8 cellular contexts compared by ENCODE assay signal in the genomic region with DNA sequence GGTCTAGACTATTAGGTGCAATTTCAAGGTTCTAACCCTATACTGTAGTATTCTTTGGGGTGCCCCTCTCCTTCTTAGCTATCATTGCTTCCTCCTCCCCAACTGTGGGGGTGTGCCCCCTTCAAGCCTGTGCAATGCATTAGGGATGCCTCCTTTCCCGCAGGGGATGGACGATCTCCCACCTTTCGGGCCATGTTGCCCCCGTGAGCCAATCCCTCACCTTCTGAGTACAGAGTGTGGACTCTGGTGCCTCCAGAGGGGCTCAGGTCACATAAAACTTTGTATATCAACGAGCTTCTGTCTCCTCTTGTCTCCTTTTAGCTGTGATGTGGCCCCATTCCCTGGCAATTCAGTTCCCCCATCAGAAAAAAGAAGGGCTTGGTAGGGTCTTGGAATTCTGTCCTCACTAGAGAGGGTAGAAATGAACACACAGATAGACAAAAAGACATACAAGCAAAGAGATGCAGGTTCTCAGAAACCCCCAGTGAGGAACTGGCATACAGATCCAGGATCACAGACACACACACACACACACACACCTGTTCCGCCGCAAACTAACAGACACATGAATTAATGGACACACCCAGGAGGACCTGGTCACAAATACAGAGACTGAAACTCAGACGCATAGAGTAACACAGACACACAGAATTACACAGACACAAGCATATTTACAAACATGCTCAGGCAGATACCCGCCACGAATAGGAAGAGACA. TPM values are rescaled to one million over a fixed set of nuclear protein-coding genes. Genes with fewer than 3 reads are reported as not detected.
DNase-seq lines count a peak whose midpoint lies in the region; ATAC-seq and TF ChIP-seq lines count a peak whose summit lies in the region.

No MANE protein-coding gene starts in this region.

- CTCF ChIA-PET in IMR-90 (lab: Yijun Ruan, JAX), result interaction anchor here (0.6 to 2.3 kb wide), 5 partner anchors 41 to 58 kb away, joined by 3 to 16 read pairs (median 6); a partner anchor contains a TSS

- H2AFZ ChIP-seq in IMR-90 (replicated peaks; ENCODE audit: low read length, poor library complexity), result peak overlapping the region; percentile 24

- 0 out of 2 replicates have a peak overlapping the region, but pooled peaks have one; percentile 5 for H2BK20ac ChIP-seq in IMR-90 (ENCODE audit: low read depth, low read length)

- dilution Hi-C loops in IMR-90 (cut with HindIII; ENCODE audit: low sequenced_read_pairs, unreplicated experiment), result no loop called here

- H3K36me3 ChIP-seq in IMR-90 (ENCODE audit: control insufficient read depth, insufficient read depth, low read length), result peaks cover 33% of the 10 kb centered on the region
- H3K36me3 ChIP-seq in iPS-20b (ENCODE audit: insufficient read depth, low read depth, low read length), result peaks cover 33% of the 10 kb centered on the region
- H3K36me3 ChIP-seq in stomach, result peaks cover 10 to 35% (median 32%) of the 10 kb centered on the region in 4 donors

- H3K27ac Mint-ChIP-seq in activated naive CD8-positive, alpha-beta T cell treated with anti-CD3 and anti-CD28 coated beads for 36 hours, result peak overlapping the region; percentile 100

- H3K56ac ChIP-seq in IMR-90 (ENCODE audit: extremely low read depth, insufficient read depth, low read length), result peak overlapping the region; percentile 64

- peak overlapping the region; percentile 22; the same call in 1 of the 3 replicates for H2BK15ac ChIP-seq in IMR-90 (ENCODE audit: low read depth, low read length)

- H4K91ac ChIP-seq in IMR-90 (ENCODE audit: insufficient read depth, low read depth, low read length), result peak overlapping the region; percentile 68

- peak overlapping the region; percentile 32; the same call in 1 of the 2 replicates for H3K18ac ChIP-seq in IMR-90 (ENCODE audit: low read depth, low read length)

- peak overlapping the region; percentile 80 for H3K14ac ChIP-seq in IMR-90 (replicated peaks; ENCODE audit: low read depth, low read length)

- peaks cover 3% of the 10 kb centered on the region for H3K4me1 ChIP-seq in IMR-90 (ENCODE audit: control insufficient read depth, insufficient read depth, low read length)
- H3K4me1 ChIP-seq in iPS-20b (ENCODE audit: insufficient read depth, low read length), result 0 out of 2 replicates have a peak, but pooled peaks cover 3% of the 10 kb centered on the region
- H3K4me1 ChIP-seq in stomach, result peaks cover 12 to 26% (median 22%) of the 10 kb centered on the region in 4 donors

- peak overlapping the region; percentile 71 for H4K5ac ChIP-seq in IMR-90 (ENCODE audit: low read depth, low read length)

- BruUV-seq in IMR-90 (replicated peaks; lab: Mats Ljungman, UMichigan), result TSS peak; percentile 77

- TF ChIP-seq POLR2A in IMR-90 (IDR thresholded peaks at IDR 0.05; ENCODE audit: low read depth, low read length) (no peak), stomach (IDR thresholded peaks at IDR 0.05) (no peak)

- in situ Hi-C loops in IMR-90 (cut with MboI; ENCODE audit: low sequenced_read_pairs), result loop anchor here (5.0 to 25.0 kb wide), 2 partner anchors 59 to 599 kb away; no protein-coding TSS in a partner anchor

- H3K27me3 ChIP-seq in IMR-90 (ENCODE audit: control insufficient read depth, insufficient read depth, low read length), result no peaks in the 10 kb centered on the region
- no peaks in the 10 kb centered on the region for H3K27me3 ChIP-seq in iPS-20b (ENCODE audit: insufficient read depth, low read length)
- H3K27me3 ChIP-seq in stomach, result no peaks in the 10 kb centered on the region

- H4K8ac ChIP-seq in IMR-90 (ENCODE audit: low read depth in 2 of 2, low read length in 2 of 2), result peak overlapping the region; percentile 48 to 91; a peak in 3 of 4 replicates

- no peaks in the 10 kb centered on the region for H3K9me3 ChIP-seq in IMR-90 (ENCODE audit: control insufficient read depth, insufficient read depth, low read length)
- no peaks in the 10 kb centered on the region for H3K9me3 ChIP-seq in iPS-20b (ENCODE audit: insufficient read depth, low read depth, low read length)
- no peaks in the 10 kb centered on the region for H3K9me3 ChIP-seq in stomach

- H3K9ac ChIP-seq in IMR-90 (ENCODE audit: low read depth, low read length) (peak overlapping the region; percentile 69), iPS-20b (ENCODE audit: low read depth, low read length) (peak overlapping the region; percentile 20; the same call in 1 of the 2 replicates)

- peak overlapping the region; percentile 94 for H3K4me3 Mint-ChIP-seq in activated naive CD8-positive, alpha-beta T cell treated with anti-CD3 and anti-CD28 coated beads for 36 hours

- no peak for TF ChIP-seq RAD21 in IMR-90 (IDR thresholded peaks at IDR 0.05; ENCODE audit: low read length)

- H3K4me1 Mint-ChIP-seq in activated naive CD8-positive, alpha-beta T cell treated with anti-CD3 and anti-CD28 coated beads for 36 hours, result peaks cover 32% of the 10 kb centered on the region

- ATAC-seq in IMR-90 (ENCODE audit: low read depth) (no peak), GM21515 (IDR thresholded peaks at IDR 0.05; ENCODE audit: unreplicated experiment) (no peak)

- H3K23ac ChIP-seq in IMR-90 (ENCODE audit: low read depth, low read length), result peak overlapping the region; percentile 92

- TF ChIP-seq CTCF in IMR-90 (conservative IDR thresholded peaks at IDR 0.05; ENCODE audit: low read depth, low read length), result no peak
- TF ChIP-seq CTCF in stomach (IDR thresholded peaks at IDR 0.05), result no peak
- TF ChIP-seq CTCF in GM20000 (IDR thresholded peaks at IDR 0.05; ENCODE audit: extremely low read depth, missing control alignments), result no peak

- peaks cover 5 to 30% of the 10 kb centered on the region in 2 experiments; a peak in 3 of 4 replicates for H3K79me1 ChIP-seq in IMR-90 (ENCODE audit: low read depth in 1 of 2, low read length in 2 of 2)

- peaks cover 32% of the 10 kb centered on the region for H4K20me1 ChIP-seq in IMR-90 (ENCODE audit: insufficient read depth, low read length)

- POLR2A ChIA-PET in IMR-90 (lab: Charles Lee; ENCODE audit: unreplicated experiment), result interaction anchor here (1.0 kb wide), 1 partner anchor 58 kb away, joined by 7 read pairs; no protein-coding TSS in a partner anchor

- peak overlapping the region; percentile 51 for H2BK5ac ChIP-seq in IMR-90 (ENCODE audit: low read depth, low read length, poor library complexity, severe bottlenecking)

- H3K27ac ChIP-seq in IMR-90 (ENCODE audit: insufficient read depth, low read length) (peak overlapping the region; percentile 69), iPS-20b (ENCODE audit: low read length) (no peak overlapping the region), stomach (peak overlapping the region; percentile 40 to 99 (median 97))

- peak overlapping the region; percentile 89 for H3K4ac ChIP-seq in IMR-90 (ENCODE audit: low read depth, low read length)

- no CpG with 5 or more reads among the region's 10 CpGs for WGBS in IMR-90 (ENCODE audit: extremely low coverage in 2 of 2, insufficient read length in 1 of 2), 2 experiments
- 52 to 60% (median 55%) methylated on average over 10 of the region's 10 CpGs for WGBS in stomach, 5 donors

- no peaks in the 10 kb centered on the region for H3K27me3 Mint-ChIP-seq in activated naive CD8-positive, alpha-beta T cell treated with anti-CD3 and anti-CD28 coated beads for 36 hours

- H3K4me3 ChIP-seq in IMR-90 (ENCODE audit: insufficient read depth, low read depth, low read length) (peak overlapping the region; percentile 34), iPS-20b (ENCODE audit: low read length) (peak overlapping the region; percentile 99), stomach (peak overlapping the region; percentile 47 to 64 (median 54))

- peak overlapping the region; percentile 66 for H3K4me2 ChIP-seq in IMR-90 (ENCODE audit: low read depth, low read length)

- intact Hi-C loops in IMR-90 (cut with micrococcal nuclease) (loop anchor here (1.0 to 5.0 kb wide), 5 partner anchors 37 to 287 kb away; a partner anchor contains a TSS), stomach (cut with DNase I; ENCODE audit: low total_unique reads) (loop anchor here (10.0 kb wide), 1 partner anchor 53 kb away; a partner anchor contains a TSS)

- H3K9me1 ChIP-seq in IMR-90 (ENCODE audit: insufficient read depth, low read length), result no peaks in the 10 kb centered on the region

- H3K9me3 Mint-ChIP-seq in activated naive CD8-positive, alpha-beta T cell treated with anti-CD3 and anti-CD28 coated beads for 36 hours, result no peaks in the 10 kb centered on the region

- H3K36me3 Mint-ChIP-seq in activated naive CD8-positive, alpha-beta T cell treated with anti-CD3 and anti-CD28 coated beads for 36 hours, result peaks cover 18% of the 10 kb centered on the region

- TF ChIP-seq EP300 in stomach (IDR thresholded peaks at IDR 0.05), result no peak

- H2AK9ac ChIP-seq in IMR-90 (replicated peaks; ENCODE audit: low read depth, low read length, poor library complexity), result peak overlapping the region; percentile 74

- DNase-seq in IMR-90 (no peak), stomach (no peak), GM20000 (ENCODE audit: low spot score) (no peak)
- no peak for DNase-seq in activated naive CD8-positive, alpha-beta T cell treated with anti-CD3 and anti-CD28 coated beads for 36 hours
- DNase-seq in stimulated activated CD4-positive, alpha-beta T cell treated with anti-CD3 and anti-CD28 coated beads, Interleukin-4, amount 100 ng/mL, for 4 hours, result no peak
- no peak for DNase-seq in activated effector memory CD4-positive, alpha-beta T cell treated with anti-CD3 and anti-CD28 coated beads, Interleukin-2, amount 50 U/mL, for 16 hours

- peak overlapping the region; percentile 64 for H2AK5ac ChIP-seq in IMR-90 (ENCODE audit: low read depth, low read length)

- peak overlapping the region; percentile 67 for H2BK120ac ChIP-seq in IMR-90 (ENCODE audit: low read depth, low read length)

RNA-seq across cellular contexts. Expression of a gene that starts 2.5 kb away (rescaled TPM):
- 50.7 and 56.1 TPM in 2 replicates for total RNA-seq in IMR-90 (2012; rRNA removed)
- 67.3 and 68.1 TPM in 2 replicates for polyA plus RNA-seq in IMR-90 (2012; rRNA removed)
- 51.7 and 53.7 TPM in 2 replicates for polyA plus RNA-seq in IMR-90 (2012; cell fraction: cytosol; rRNA removed)
- polyA plus RNA-seq in IMR-90 (2012; cell fraction: nucleus; rRNA removed; ENCODE audit: low replicate concordance), result 65.4 and 102 TPM in 2 replicates
- 100 to 1,000 TPM; 255 to 259 TPM for total RNA-seq in activated naive CD8-positive, alpha-beta T cell treated with anti-CD3 and anti-CD28 coated beads for 36 hours
- 100 to 1,000 TPM in 3 of 5 donors, 10 to 100 TPM in 2; 47.8 to 319 (median 104) TPM for total RNA-seq in stomach
- 10 to 100 TPM; 64.2 to 89.0 (median 84.0) TPM for polyA plus RNA-seq in stomach

RNA-seq across cellular contexts. Expression of a gene that starts 42.6 kb away (rescaled TPM):
- total RNA-seq in IMR-90 (2012; rRNA removed) (444 and 466 TPM in 2 replicates), stomach (10 to 100 TPM; 14.8 to 48.7 (median 38.9) TPM)
- polyA plus RNA-seq in IMR-90 (2012; rRNA removed) (212 and 235 TPM in 2 replicates), stomach (1 to 10 TPM; 6.1 to 8.4 (median 7.0) TPM)
- 163 and 168 TPM in 2 replicates for polyA plus RNA-seq in IMR-90 (2012; cell fraction: cytosol; rRNA removed)
- polyA plus RNA-seq in IMR-90 (2012; cell fraction: nucleus; rRNA removed; ENCODE audit: low replicate concordance), result 125 and 184 TPM in 2 replicates
- total RNA-seq in activated naive CD8-positive, alpha-beta T cell treated with anti-CD3 and anti-CD28 coated beads for 36 hours, result under 1 TPM; 0.41 to 0.42 TPM

RNA-seq across cellular contexts. Expression of a gene that starts 48.3 kb away (rescaled TPM):
- total RNA-seq in IMR-90 (2012; rRNA removed) (4.1 and 5.8 TPM in 2 replicates), stomach (10 to 100 TPM in 3 of 5 donors, 1 to 10 TPM in 2; 2.2 to 62.6 (median 19.7) TPM)
- polyA plus RNA-seq in IMR-90 (2012; rRNA removed) (11.0 and 11.9 TPM in 2 replicates), stomach (10 to 100 TPM in 2 of 3 donors, 1 to 10 TPM in 1; 9.8 to 13.7 (median 13.0) TPM)
- polyA plus RNA-seq in IMR-90 (2012; cell fraction: cytosol; rRNA removed), result 8.9 and 11.5 TPM in 2 replicates
- 14.3 and 15.7 TPM in 2 replicates for polyA plus RNA-seq in IMR-90 (2012; cell fraction: nucleus; rRNA removed; ENCODE audit: low replicate concordance)
- total RNA-seq in activated naive CD8-positive, alpha-beta T cell treated with anti-CD3 and anti-CD28 coated beads for 36 hours, result 10 to 100 TPM; 19.1 to 20.5 TPM

Comparison
In these comparisons a context has a peak if more than half of its experiments do, and no peak if none do; other contexts are left out.
1. H3K4me3 ChIP-seq: peak in every context shown above with its lines; median percentile 99 in iPS-20b; 54 in stomach; 34 in IMR-90.
2. RNA of a gene that starts 42.6 kb away (total RNA-seq): 444 to 466 TPM in IMR-90 and 14.8 to 48.7 TPM in stomach; 0.41 to 0.42 TPM in activated naive CD8-positive, alpha-beta T cell treated with anti-CD3 and anti-CD28 coated beads for 36 hours; every median in the first group is over 10 times any median in the second.